Comparison of ENCODE assay signal across 19 cellular contexts in genomic region chr11:60785136-60785535, GRCh38. TPM values are rescaled to one million over a fixed set of nuclear protein-coding genes. Genes with fewer than 3 reads are reported as not detected.
"Had no signal": no experiment of that assay in that cellular context is flagged by ENCODE, and none has a peak within 500 bp of the region (broad histone marks: within the 10 kb centered on the region; RNA-seq: fewer than 3 reads in every experiment).

MS4A10 (plus strand) TSS chr11:60785333; CDS start chr11:60790336, 5,003 bp downstream.

- H3K9me3 Mint-ChIP-seq: activated naive CD4-positive, alpha-beta T cell treated with anti-CD3 and anti-CD28 coated beads, Interleukin-2, amount 50 U/mL, for 72 hours; stimulated activated naive CD8-positive, alpha-beta T cell treated with anti-CD3 and anti-CD28 coated beads, Interleukin-15, Interleukin-2, amounts not matched to agents 100 ng/mL and 50 ng/mL, for 24 hours had no signal

- H3K36me3 ChIP-seq: breast epithelium, esophagus squamous epithelium, sigmoid colon had no signal

- H3K27me3 ChIP-seq: breast epithelium, dorsolateral prefrontal cortex, esophagus squamous epithelium, sigmoid colon, testis had no signal

- H3K4me3 ChIP-seq: breast epithelium, dorsolateral prefrontal cortex, esophagus squamous epithelium, sigmoid colon, testis had no signal

- H3K4me3 Mint-ChIP-seq: stimulated activated naive CD8-positive, alpha-beta T cell treated with anti-CD3 and anti-CD28 coated beads, Interleukin-15, Interleukin-2, amounts not matched to agents 100 ng/mL and 50 ng/mL, for 24 hours had no signal

- H3K27ac Mint-ChIP-seq: stimulated activated naive CD8-positive, alpha-beta T cell treated with anti-CD3 and anti-CD28 coated beads, Interleukin-15, Interleukin-2, amounts not matched to agents 100 ng/mL and 50 ng/mL, for 24 hours had no signal

- H3K27me3 Mint-ChIP-seq: stimulated activated naive CD8-positive, alpha-beta T cell treated with anti-CD3 and anti-CD28 coated beads, Interleukin-15, Interleukin-2, amounts not matched to agents 100 ng/mL and 50 ng/mL, for 24 hours had no signal

- H3K36me3 Mint-ChIP-seq: activated naive CD4-positive, alpha-beta T cell treated with anti-CD3 and anti-CD28 coated beads, Interleukin-2, amount 50 U/mL, for 72 hours had no signal

- H3K4me1 ChIP-seq: breast epithelium had no signal

- H3K27ac ChIP-seq: breast epithelium, esophagus squamous epithelium, testis had no signal

- DNase-seq: activated CD4-positive, alpha-beta T cell treated with anti-CD3 and anti-CD28 coated beads, Interleukin-2, amount 50 U/mL, for 4 hours; activated T-cell treated with anti-CD3 and anti-CD28 coated beads, Interleukin-2, amount 50 U/mL, for 1 hour; amniotic stem cell; esophagus squamous epithelium; foreskin fibroblast; islet precursor cell; left ventricle myocardium superior; stimulated activated CD4-positive, alpha-beta T cell treated with anti-CD3 and anti-CD28 coated beads, Interleukin-4, amount 100 ng/mL, for 24 hours; testis had no signal

- H3K9me3 ChIP-seq: breast epithelium, esophagus squamous epithelium, sigmoid colon, testis had no signal

RNA-seq across cellular contexts. Expression of gene MS4A10, which starts in this region (rescaled TPM):
- total RNA-seq: activated naive CD4-positive, alpha-beta T cell treated with anti-CD3 and anti-CD28 coated beads, Interleukin-2, amount 50 U/mL, for 72 hours; breast epithelium; cerebellum; esophagus squamous epithelium; left ventricle myocardium superior; mesenteric fat pad; myocyte; pulmonary artery endothelial cell; sigmoid colon; T-helper 2 cell treated with Interferon-gamma antibody and Interleukin-4, amounts not matched to agents 100 ng/mL and 5 ng/mL, for 36 hours had no signal
- polyA plus RNA-seq: sigmoid colon had no signal
